Comparison of ENCODE assay signal across 13 cellular contexts in genomic region chr4:1851575-1852415, GRCh38. TPM values are rescaled to one million over a fixed set of nuclear protein-coding genes. Genes with fewer than 3 reads are reported as not detected.
DNase-seq lines count a peak whose midpoint lies in the region; ATAC-seq and TF ChIP-seq lines count a peak whose summit lies in the region.
"Had no signal": no experiment of that assay in that cellular context is flagged by ENCODE, and none has a peak within 500 bp of the region (broad histone marks: within the 10 kb centered on the region; RNA-seq: fewer than 3 reads in every experiment).

No MANE protein-coding gene starts in this region.

- H3K36me3 ChIP-seq in IMR-90 (ENCODE audit: control insufficient read depth, insufficient read depth, low read length) (peaks cover 5% of the 10 kb centered on the region), osteoblast (ENCODE audit: insufficient read depth, low read length) (peaks cover 11% of the 10 kb centered on the region)

- dilution Hi-C loops in IMR-90 (cut with HindIII; ENCODE audit: low sequenced_read_pairs, unreplicated experiment), result no loop called here

- no peak for TF ChIP-seq POLR2A in IMR-90 (IDR thresholded peaks at IDR 0.05; ENCODE audit: low read depth, low read length)

- POLR2A ChIA-PET in IMR-90 (lab: Charles Lee; ENCODE audit: unreplicated experiment), result no interaction called here

- in situ Hi-C loops in IMR-90 (cut with MboI; ENCODE audit: low sequenced_read_pairs), result no loop called here

- no peak overlapping the region for H2AFZ ChIP-seq in IMR-90 (replicated peaks; ENCODE audit: low read length, poor library complexity)
- no peak overlapping the region for H2AFZ ChIP-seq in osteoblast (ENCODE audit: low read length)

- no peak for TF ChIP-seq RAD21 in IMR-90 (IDR thresholded peaks at IDR 0.05; ENCODE audit: low read length)

- H2BK15ac ChIP-seq in IMR-90 (ENCODE audit: low read depth, low read length), result no peak overlapping the region

- no peak overlapping the region for H3K9ac ChIP-seq in IMR-90 (ENCODE audit: low read depth, low read length)
- H3K9ac ChIP-seq: KMS-11 had no signal

- H4K20me1 ChIP-seq in IMR-90 (ENCODE audit: insufficient read depth, low read length) (peaks cover 39% of the 10 kb centered on the region), osteoblast (ENCODE audit: insufficient read depth, low read length) (peaks cover 29% of the 10 kb centered on the region)

- H3K79me2 ChIP-seq in osteoblast (ENCODE audit: insufficient read depth, low read length), result peaks cover 83% of the 10 kb centered on the region

- H3K79me1 ChIP-seq in IMR-90 (ENCODE audit: low read depth in 1 of 2, low read length in 2 of 2), result peaks cover 27 to 69% of the 10 kb centered on the region in 2 experiments

- no peak overlapping the region for H2BK120ac ChIP-seq in IMR-90 (ENCODE audit: low read depth, low read length)

- H4K91ac ChIP-seq in IMR-90 (ENCODE audit: insufficient read depth, low read depth, low read length), result no peak overlapping the region

- H3K9me3 ChIP-seq in IMR-90 (ENCODE audit: control insufficient read depth, insufficient read depth, low read length), result no peaks in the 10 kb centered on the region
- H3K9me3 ChIP-seq in osteoblast (ENCODE audit: low read depth, low read length), result no peaks in the 10 kb centered on the region

- H3K9me1 ChIP-seq in IMR-90 (ENCODE audit: insufficient read depth, low read length), result peaks cover 35% of the 10 kb centered on the region

- H3K4me3 ChIP-seq in IMR-90 (ENCODE audit: insufficient read depth, low read depth, low read length), result no peak overlapping the region
- H3K4me3 ChIP-seq in osteoblast (ENCODE audit: insufficient read depth, low read length), result no peak overlapping the region

- no peaks in the 10 kb centered on the region for H3K27me3 ChIP-seq in IMR-90 (ENCODE audit: control insufficient read depth, insufficient read depth, low read length)
- H3K27me3 ChIP-seq in osteoblast (ENCODE audit: insufficient read depth, low read length), result no peaks in the 10 kb centered on the region

- H3K4me2 ChIP-seq in IMR-90 (ENCODE audit: low read depth, low read length) (no peak overlapping the region), osteoblast (ENCODE audit: insufficient read depth, low read length) (no peak overlapping the region)
- H3K4me2 ChIP-seq: KMS-11 had no signal

- peak; percentile 33 for DNase-seq in EL
- DNase-seq in IMR-90, result no peak
- peak; percentile 71 for DNase-seq in cerebellum (ENCODE audit: low spot score)
- peak; percentile 82 for DNase-seq in osteoblast (ENCODE audit: insufficient read length, low spot score, missing footprints)
- DNase-seq in NK-92 (lab: John Stamatoyannopoulos, UW; ENCODE audit: unreplicated experiment), result no peak
- DNase-seq in LoVo (ENCODE audit: low spot score), result no peak
- DNase-seq: activated T-cell treated with anti-CD3 and anti-CD28 coated beads for 4 hours; CD8-positive, alpha-beta T cell; effector CD4-positive, alpha-beta T cell; NCI-H2081 treated with DMSO at 0.1 percent for 48 hours had no signal

- H2BK20ac ChIP-seq in IMR-90 (ENCODE audit: low read depth, low read length), result no peak overlapping the region

- 0 out of 2 replicates have a peak overlapping the region, but pooled peaks have one; percentile 2 for H3K4ac ChIP-seq in IMR-90 (ENCODE audit: low read depth, low read length)

- H2AK9ac ChIP-seq in IMR-90 (replicated peaks; ENCODE audit: low read depth, low read length, poor library complexity), result no peak overlapping the region

- TF ChIP-seq CTCF in IMR-90 (conservative IDR thresholded peaks at IDR 0.05; ENCODE audit: low read depth, low read length) (no peak), osteoblast (IDR thresholded peaks at IDR 0.05; ENCODE audit: extremely low read depth, low read depth, low read length) (no peak)

- H3K18ac ChIP-seq in IMR-90 (ENCODE audit: low read depth, low read length), result no peak overlapping the region

- H4K8ac ChIP-seq in IMR-90 (ENCODE audit: low read depth in 2 of 2, low read length in 2 of 2), result no peak overlapping the region

- CTCF ChIA-PET in IMR-90 (lab: Yijun Ruan, JAX), result no interaction called here

- H4K5ac ChIP-seq in IMR-90 (ENCODE audit: low read depth, low read length), result no peak overlapping the region

- no peak overlapping the region; the same call in 1 of the 2 replicates for H2AK5ac ChIP-seq in IMR-90 (ENCODE audit: low read depth, low read length)

- H3K4me1 ChIP-seq in IMR-90 (ENCODE audit: control insufficient read depth, insufficient read depth, low read length), result peaks cover 16% of the 10 kb centered on the region; the same call in 1 of the 2 replicates
- H3K4me1 ChIP-seq in osteoblast (ENCODE audit: insufficient read depth, low read length), result peaks cover 13% of the 10 kb centered on the region

- WGBS in IMR-90 (ENCODE audit: extremely low coverage in 2 of 2, insufficient read length in 1 of 2), 2 experiments, result 89% methylated on average over 7 of the region's 16 CpGs; no CpG with 5 or more reads in 1 of the 2 experiments

- H3K56ac ChIP-seq in IMR-90 (ENCODE audit: extremely low read depth, insufficient read depth, low read length), result no peak overlapping the region

- no peak overlapping the region for H3K14ac ChIP-seq in IMR-90 (replicated peaks; ENCODE audit: low read depth, low read length)

- BruUV-seq in IMR-90 (replicated peaks; lab: Mats Ljungman, UMichigan), result no TSS peak

- intact Hi-C loops in IMR-90 (cut with micrococcal nuclease), result no loop called here

- 0 out of 2 replicates have a peak overlapping the region, but pooled peaks have one; percentile 16 for H3K23ac ChIP-seq in IMR-90 (ENCODE audit: low read depth, low read length)

- H3K27ac ChIP-seq in IMR-90 (ENCODE audit: insufficient read depth, low read length) (no peak overlapping the region), osteoblast (ENCODE audit: low read depth, low read length) (peak overlapping the region; percentile 6)
- H3K27ac ChIP-seq: KMS-11 had no signal

- no peak overlapping the region for H2BK5ac ChIP-seq in IMR-90 (ENCODE audit: low read depth, low read length, poor library complexity, severe bottlenecking)

- ATAC-seq in IMR-90 (ENCODE audit: low read depth), result no peak
- no peak for ATAC-seq in GM19452 (IDR thresholded peaks at IDR 0.05; ENCODE audit: unreplicated experiment)
- ATAC-seq: CD8-positive, alpha-beta T cell; sciatic nerve had no signal

TF ChIP-seq in IMR-90, 13 proteins besides CTCF, POLR2A, EP300 and RAD21:
- no peak for TF ChIP-seq CEBPB (IDR thresholded peaks at IDR 0.05; ENCODE audit: low read depth, low read length)
- no peak for TF ChIP-seq USF2 (IDR thresholded peaks at IDR 0.05; ENCODE audit: low read depth, low read length)
- no peak for TF ChIP-seq SMC3 (IDR thresholded peaks at IDR 0.05; ENCODE audit: low read depth, low read length)
- no peak for TF ChIP-seq NFE2L2 (IDR thresholded peaks at IDR 0.05; ENCODE audit: low read depth, low read length)
- no peak for TF ChIP-seq CHD1 (IDR thresholded peaks at IDR 0.05; ENCODE audit: low read depth, low read length)
- no peak for TF ChIP-seq MXI1 (IDR thresholded peaks at IDR 0.05; ENCODE audit: borderline replicate concordance, low read depth, low read length)
- no peak for TF ChIP-seq RCOR1 (IDR thresholded peaks at IDR 0.05; ENCODE audit: insufficient replicate concordance, low read length)
- no peak for TF ChIP-seq RFX5 (IDR thresholded peaks at IDR 0.05; ENCODE audit: low read depth, low read length)
- no peak for TF ChIP-seq ELK1 (IDR thresholded peaks at IDR 0.05; ENCODE audit: borderline replicate concordance, low read depth, low read length)
- no peak for TF ChIP-seq MAZ (IDR thresholded peaks at IDR 0.05; ENCODE audit: borderline replicate concordance, low read depth, low read length)
- no peak for TF ChIP-seq FOS (IDR thresholded peaks at IDR 0.05; ENCODE audit: low read depth, low read length)
- no peak for TF ChIP-seq BHLHE40 (IDR thresholded peaks at IDR 0.05; ENCODE audit: low read depth, low read length)
- no peak for TF ChIP-seq MAFK (IDR thresholded peaks at IDR 0.05; ENCODE audit: low read depth, low read length)

RNA-seq across cellular contexts. Expression of gene LETM1, which starts 4.2 kb away (rescaled TPM):
- total RNA-seq in IMR-90 (2012; rRNA removed) (49.3 and 68.0 TPM in 2 replicates), cerebellum (46.5 TPM), osteoblast (68.4 and 75.3 TPM in 2 replicates)
- 25.0 and 28.2 TPM in 2 replicates for polyA plus RNA-seq in IMR-90 (2012; rRNA removed)
- polyA plus RNA-seq in IMR-90 (2012; cell fraction: cytosol; rRNA removed), result 14.8 and 16.4 TPM in 2 replicates
- 60.7 and 127 TPM in 2 replicates for polyA plus RNA-seq in IMR-90 (2012; cell fraction: nucleus; rRNA removed; ENCODE audit: low replicate concordance)

RNA-seq across cellular contexts. Expression of gene NSD2, which starts 19.4 kb away (rescaled TPM):
- total RNA-seq in IMR-90 (2012; rRNA removed) (62.2 and 68.1 TPM in 2 replicates), cerebellum (119 TPM), osteoblast (53.0 and 58.6 TPM in 2 replicates)
- polyA plus RNA-seq in IMR-90 (2012; rRNA removed), result 29.4 and 35.9 TPM in 2 replicates
- polyA plus RNA-seq in IMR-90 (2012; cell fraction: cytosol; rRNA removed), result 16.7 and 21.3 TPM in 2 replicates
- polyA plus RNA-seq in IMR-90 (2012; cell fraction: nucleus; rRNA removed; ENCODE audit: low replicate concordance), result 73.1 and 75.4 TPM in 2 replicates

RNA-seq across cellular contexts. Expression of gene FGFR3, which starts 58.7 kb away (rescaled TPM):
- 0.18 and 0.28 TPM in 2 replicates for total RNA-seq in IMR-90 (2012; rRNA removed)
- 0.67 and 0.93 TPM in 2 replicates for polyA plus RNA-seq in IMR-90 (2012; rRNA removed)
- 0.34 and 0.74 TPM in 2 replicates for polyA plus RNA-seq in IMR-90 (2012; cell fraction: cytosol; rRNA removed)
- 0.93 and 4.6 TPM in 2 replicates for polyA plus RNA-seq in IMR-90 (2012; cell fraction: nucleus; rRNA removed; ENCODE audit: low replicate concordance)
- 6.5 TPM for total RNA-seq in cerebellum
- 0.29 and 0.36 TPM in 2 replicates for total RNA-seq in osteoblast
- total RNA-seq: CD8-positive, alpha-beta T cell had no signal

Comparison
In these comparisons a context has a peak if more than half of its experiments do, and no peak if none do; other contexts are left out.
1. DNase-seq: peak in EL (single experiment), cerebellum (single experiment) and osteoblast (single experiment); none in IMR-90 (single experiment), NK-92 (single experiment) and LoVo (single experiment).